ENCODE assay signal across 1 cellular context in the genomic region with DNA sequence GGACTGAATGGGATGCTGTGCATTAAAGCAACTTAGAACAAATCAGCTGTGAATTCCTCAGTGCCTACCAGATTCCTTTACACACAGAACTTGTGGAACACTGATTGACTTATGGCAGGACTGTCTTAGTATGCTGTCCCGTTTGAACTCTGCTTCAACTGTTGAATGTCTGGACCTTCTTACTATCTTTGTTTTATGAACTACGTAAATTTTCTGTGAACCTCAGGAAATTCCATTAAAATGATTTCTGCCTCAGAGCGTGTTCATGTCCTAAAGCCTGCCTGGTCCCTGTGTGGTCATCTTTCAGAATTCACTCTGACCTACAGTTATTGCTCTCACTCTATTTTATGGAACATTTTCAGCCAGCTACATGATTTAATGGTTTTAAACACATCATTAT.
TF ChIP-seq lines count a peak whose summit lies in the region.

No MANE protein-coding gene starts in this region.

TF ChIP-seq in IMR-90, 13 proteins besides CTCF, POLR2A, EP300 and RAD21:
- TF ChIP-seq CEBPB (IDR thresholded peaks at IDR 0.05; ENCODE audit: low read depth, low read length) (no peak), ELK1 (IDR thresholded peaks at IDR 0.05; ENCODE audit: borderline replicate concordance, low read depth, low read length) (no peak), RCOR1 (IDR thresholded peaks at IDR 0.05; ENCODE audit: insufficient replicate concordance, low read length) (no peak), CHD1 (IDR thresholded peaks at IDR 0.05; ENCODE audit: low read depth, low read length) (no peak), RFX5 (IDR thresholded peaks at IDR 0.05; ENCODE audit: low read depth, low read length) (no peak), NFE2L2 (IDR thresholded peaks at IDR 0.05; ENCODE audit: low read depth, low read length) (no peak), FOS (IDR thresholded peaks at IDR 0.05; ENCODE audit: low read depth, low read length) (no peak), MAFK (IDR thresholded peaks at IDR 0.05; ENCODE audit: low read depth, low read length) (no peak), MAZ (IDR thresholded peaks at IDR 0.05; ENCODE audit: borderline replicate concordance, low read depth, low read length) (no peak)
